In the genomic region with DNA sequence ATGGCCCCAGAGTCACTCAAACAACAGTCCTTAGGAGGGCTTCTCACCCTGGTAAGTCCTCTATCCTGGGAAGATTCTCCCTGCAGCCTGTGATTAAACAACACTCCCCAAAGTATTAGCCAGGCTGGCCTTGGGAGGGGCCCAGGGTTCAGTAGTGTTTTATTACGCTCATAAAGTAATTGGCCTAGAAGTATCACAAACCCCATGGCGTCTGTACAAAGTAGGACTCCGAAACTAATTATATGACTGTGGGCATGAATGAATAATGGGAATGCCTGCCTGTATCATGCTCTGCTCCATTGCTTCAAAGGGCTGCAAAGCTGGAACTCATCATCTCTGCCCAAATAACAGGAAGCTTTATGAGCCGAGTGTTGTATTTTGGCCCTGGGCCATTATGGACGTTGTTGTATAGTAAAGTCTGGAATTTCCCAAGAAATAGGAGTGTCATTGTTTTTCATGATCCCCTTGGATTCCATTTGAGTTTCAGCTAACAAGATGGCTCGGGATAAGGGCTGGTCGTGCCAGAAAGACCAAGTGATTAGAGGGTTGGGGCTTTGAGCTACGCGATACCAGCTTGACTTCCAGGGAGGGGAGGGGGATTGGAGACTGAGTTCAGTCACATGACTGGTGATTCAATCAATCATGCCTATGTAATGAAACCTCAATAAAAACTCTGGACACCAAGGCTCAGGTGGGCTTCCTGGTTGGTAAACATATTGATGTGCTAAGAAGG, we compare ENCODE assay signal across 24 cellular contexts.
DNase-seq lines count a peak whose midpoint lies in the region; ATAC-seq and TF ChIP-seq lines count a peak whose summit lies in the region.
"Had no signal": no experiment of that assay in that cellular context is flagged by ENCODE, and none has a peak within 500 bp of the region (broad histone marks: within the 10 kb centered on the region; RNA-seq: fewer than 3 reads in every experiment).

No MANE protein-coding gene starts in this region.

- ATAC-seq in HG02571 (IDR thresholded peaks at IDR 0.05; ENCODE audit: unreplicated experiment) = no peak
- no peak for ATAC-seq in GM21447 (IDR thresholded peaks at IDR 0.05; ENCODE audit: unreplicated experiment)

- peak overlapping the region; percentile 48 to 83 (median 83) for H3K27ac Mint-ChIP-seq in nephron
- H3K27ac Mint-ChIP-seq: CD4-positive, alpha-beta T cell; IgD-negative memory B cell had no signal

- DNase-seq in ELF-1 (ENCODE audit: low read depth, low spot score) = peak; percentile 31
- peak; percentile 67 for DNase-seq in SK-MEL-5 (ENCODE audit: low read depth, low spot score)
- peak; percentile 70 for DNase-seq in foreskin melanocyte
- no peak for DNase-seq in NCI-H1105 (lab: John Stamatoyannopoulos, UW)
- DNase-seq in globus pallidus (ENCODE audit: low spot score) = no peak
- DNase-seq: 8988T; ACHN; CD4-positive, alpha-beta T cell; COR-L47; DMS53; GOT3; NCI-H1092 treated with DMSO at 0.1 percent for 48 hours; NCI-H1436 treated with DMSO at 0.1 percent for 48 hours; NCI-H187 treated with DMSO at 0.1 percent for 48 hours; NCI-H2171 treated with DMSO at 0.1 percent for 48 hours; NCI-H345; NCI-H524; NCI-H774; RPMI8226; SHP77 had no signal

- in situ Hi-C loops in SK-MEL-5 (cut with HindIII; ENCODE audit: low pct_unique_long_range_greater_than_20kb, low sequenced_read_pairs) = no loop called here

- H3K27me3 Mint-ChIP-seq in nephron (ENCODE audit: low read depth) = peaks cover 25% of the 10 kb centered on the region
- H3K27me3 Mint-ChIP-seq: CD4-positive, alpha-beta T cell; IgD-negative memory B cell had no signal

- H3K4me3 Mint-ChIP-seq in nephron = no peak overlapping the region
- H3K4me3 Mint-ChIP-seq: CD4-positive, alpha-beta T cell; IgD-negative memory B cell had no signal

- H3K36me3 Mint-ChIP-seq in nephron (ENCODE audit: low read depth) = no peaks in the 10 kb centered on the region
- H3K36me3 Mint-ChIP-seq: IgD-negative memory B cell had no signal

- H3K9me3 Mint-ChIP-seq in nephron = peaks cover 14% of the 10 kb centered on the region

- no peak for TF ChIP-seq CTCF in nephron (IDR thresholded peaks at IDR 0.05; ENCODE audit: unreplicated experiment in 3 of 3)

- peaks cover 26% of the 10 kb centered on the region for H3K4me1 Mint-ChIP-seq in nephron
- H3K4me1 Mint-ChIP-seq: IgD-negative memory B cell had no signal

Comparison
In these comparisons a context has a peak if more than half of its experiments do, and no peak if none do; other contexts are left out.
1. DNase-seq: peak in ELF-1 (single experiment), SK-MEL-5 (single experiment) and foreskin melanocyte (single experiment); none in NCI-H1105 (single experiment) and globus pallidus (single experiment).